In the genomic region with DNA sequence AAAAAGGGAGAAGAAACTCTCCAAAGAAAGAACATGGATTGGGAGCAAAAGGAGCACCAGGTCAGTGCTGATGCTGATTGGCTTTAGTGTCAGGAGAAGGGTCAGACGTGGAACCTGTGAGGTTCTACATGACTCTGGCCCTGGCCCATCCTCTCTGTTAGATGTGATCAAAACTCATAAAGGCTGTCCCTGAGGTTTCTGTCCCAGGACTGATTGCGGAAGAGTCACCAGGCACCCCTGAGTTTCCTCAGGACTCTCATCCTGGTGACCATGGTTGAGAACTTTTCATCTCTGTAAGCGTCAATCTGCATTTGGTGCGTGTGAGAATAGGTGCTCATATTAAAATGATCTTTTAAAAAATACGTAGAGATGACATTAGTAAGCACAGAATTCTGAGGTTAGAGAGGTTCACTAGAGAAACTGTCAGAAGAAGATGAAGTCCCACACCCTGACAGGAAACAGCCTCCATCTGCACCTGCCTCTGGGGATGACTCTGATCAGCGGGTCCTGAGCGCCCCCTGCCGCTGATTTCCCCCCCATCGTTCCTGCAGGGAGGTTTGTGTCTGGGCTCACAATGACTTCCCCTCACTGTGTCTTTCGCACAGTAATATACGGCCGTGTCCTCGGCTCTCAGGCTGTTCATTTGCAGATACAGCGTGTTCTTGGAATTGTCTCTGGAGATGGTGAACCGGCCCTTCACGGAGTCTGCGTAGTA, we compare ENCODE assay signal across 8 cellular contexts.
DNase-seq lines count a peak whose midpoint lies in the region; TF ChIP-seq lines count a peak whose summit lies in the region.

No MANE protein-coding gene starts in this region.

- no peak overlapping the region for H3K27ac ChIP-seq in esophagus muscularis mucosa (replicated peaks in 1 of 4)

- no peak overlapping the region for H3K4me3 ChIP-seq in esophagus muscularis mucosa

- no peaks in the 10 kb centered on the region for H3K36me3 ChIP-seq in esophagus muscularis mucosa

- H3K27me3 ChIP-seq in esophagus muscularis mucosa = peaks cover 0 to 13% (median 2%) of the 10 kb centered on the region in 4 donors

- in situ Hi-C loops in GM13977 (cut with MboI; ENCODE audit: low pct_unique_long_range_greater_than_20kb, low sequenced_read_pairs, unreplicated experiment) (no loop called here), SK-MEL-5 (cut with HindIII; ENCODE audit: low pct_unique_long_range_greater_than_20kb, low sequenced_read_pairs) (no loop called here)

- TF ChIP-seq CTCF in GM13977 (IDR thresholded peaks at IDR 0.05; ENCODE audit: extremely low read depth, insufficient read depth, missing control alignments) = peak; percentile 61
- TF ChIP-seq CTCF in esophagus muscularis mucosa (IDR thresholded peaks at IDR 0.05) = no peak

- no peaks in the 10 kb centered on the region for H3K4me1 ChIP-seq in esophagus muscularis mucosa

- CTCF ChIA-PET in HEK293T (lab: Yijun Ruan, JAX) = interaction anchor here (1.1 kb wide), 1 partner anchor 11 kb away, joined by 3 read pairs; no protein-coding TSS in a partner anchor

- intact Hi-C loops in esophagus muscularis mucosa (cut with DNase I) = no loop called here

- no peak for TF ChIP-seq EP300 in esophagus muscularis mucosa (IDR thresholded peaks at IDR 0.05)

- no peak for TF ChIP-seq POLR2A in esophagus muscularis mucosa (IDR thresholded peaks at IDR 0.05; ENCODE audit: low read depth)

- POLR2A ChIA-PET in HEK293T (lab: Yijun Ruan, JAX) = no interaction called here

- no peaks in the 10 kb centered on the region for H3K9me3 ChIP-seq in esophagus muscularis mucosa

- WGBS in esophagus muscularis mucosa = 41% methylated on average over 17 of the region's 17 CpGs

- DNase-seq in GM13977 (ENCODE audit: low spot score) = peak; percentile 24
- DNase-seq in SK-MEL-5 (ENCODE audit: low read depth, low spot score) = peak; percentile 52
- DNase-seq in activated gamma-delta T cell (lab: John Stamatoyannopoulos, UW) = peak; percentile 27
- DNase-seq in stimulated activated CD8-positive, alpha-beta memory T cell treated with anti-CD3 and anti-CD28 coated beads, Interleukin-12 subunit alpha, Interleukin-12 subunit beta, amount 100 ng/mL, for 4 hours (ENCODE audit: low read depth) = peak; percentile 42
- no peak for DNase-seq in HEK293T (ENCODE audit: extremely low spot score)
- DNase-seq in DMS79 treated with DMSO at 0.1 percent for 48 hours (lab: John Stamatoyannopoulos, UW) = no peak
- no peak for DNase-seq in esophagus muscularis mucosa (ENCODE audit: extremely low spot score)
- no peak for DNase-seq in D341Med (ENCODE audit: low spot score)

TF ChIP-seq in HEK293T, 16 proteins besides CTCF, POLR2A, EP300 and RAD21:
- TF ChIP-seq HDGF (IDR thresholded peaks at IDR 0.05; ENCODE audit: borderline replicate concordance) (no peak), PKNOX1 (IDR thresholded peaks at IDR 0.05) (no peak), TARDBP (IDR thresholded peaks at IDR 0.05) (no peak)
TF ChIP-seq in HEK293T: peak in this region for 0.

Comparison
In these comparisons a context has a peak if more than half of its experiments do, and no peak if none do; other contexts are left out.
1. DNase-seq: peak in GM13977 (single experiment), SK-MEL-5 (single experiment), activated gamma-delta T cell (single experiment) and stimulated activated CD8-positive, alpha-beta memory T cell treated with anti-CD3 and anti-CD28 coated beads, Interleukin-12 subunit alpha, Interleukin-12 subunit beta, amount 100 ng/mL, for 4 hours (single experiment); none in HEK293T (single experiment), DMS79 treated with DMSO at 0.1 percent for 48 hours (single experiment), esophagus muscularis mucosa (single experiment) and D341Med (single experiment).